2 cellular contexts compared by ENCODE assay signal in genomic region chr2:111933900-111934299, GRCh38. TPM values are rescaled to one million over a fixed set of nuclear protein-coding genes. Genes with fewer than 3 reads are reported as not detected.
"Had no signal": no experiment of that assay in that cellular context is flagged by ENCODE, and none has a peak within 500 bp of the region (broad histone marks: within the 10 kb centered on the region; RNA-seq: fewer than 3 reads in every experiment).

No MANE protein-coding gene starts in this region.

RNA-seq across cellular contexts. Expression of gene MERTK, which starts 35.5 kb away (rescaled TPM):
- total RNA-seq: HFFc6 had no signal
- polyA plus RNA-seq: GM23248 had no signal
